11 cellular contexts compared by ENCODE assay signal in the genomic region with DNA sequence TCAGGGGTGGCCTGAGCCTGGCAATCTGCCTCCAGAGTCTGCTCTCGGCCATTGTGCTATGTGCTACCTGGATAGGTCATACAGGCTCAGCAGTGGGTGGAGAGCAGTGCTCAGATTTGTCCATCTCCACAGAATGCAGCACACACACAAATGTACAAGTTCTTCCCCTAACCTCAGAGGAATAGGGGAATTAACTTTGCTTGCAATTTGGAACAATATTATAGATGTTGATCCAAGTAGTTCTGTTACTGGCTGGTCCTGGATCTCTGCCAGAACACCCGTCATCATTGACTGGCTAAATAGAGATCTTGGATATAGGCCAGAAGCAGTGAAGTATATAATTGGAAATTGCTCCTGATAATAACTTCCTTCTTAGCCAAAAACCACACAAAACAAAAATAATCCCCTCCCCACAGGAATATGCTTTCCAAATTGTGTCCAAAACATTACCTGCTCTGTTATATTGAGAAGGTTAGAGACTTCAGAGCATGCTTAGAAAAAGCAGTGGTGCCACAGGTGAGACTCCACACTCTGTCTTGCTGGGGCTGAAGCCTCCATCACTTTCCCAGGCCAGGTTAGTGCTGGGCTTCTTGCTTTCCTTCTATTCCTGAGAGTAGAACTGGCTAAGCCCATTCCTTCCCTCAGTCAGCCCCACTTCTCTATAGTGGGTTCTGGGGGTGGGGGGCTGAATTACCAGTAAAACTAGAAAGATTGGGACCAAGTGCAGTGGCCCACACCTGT. TPM values are rescaled to one million over a fixed set of nuclear protein-coding genes. Genes with fewer than 3 reads are reported as not detected.
DNase-seq lines count a peak whose midpoint lies in the region; ATAC-seq and TF ChIP-seq lines count a peak whose summit lies in the region.
"Had no signal": no experiment of that assay in that cellular context is flagged by ENCODE, and none has a peak within 500 bp of the region (broad histone marks: within the 10 kb centered on the region; RNA-seq: fewer than 3 reads in every experiment).

No MANE protein-coding gene starts in this region.

- H3K4me3 ChIP-seq in PC-3 (ENCODE audit: low read length) (no peak overlapping the region), fibroblast of pulmonary artery (replicated peaks; ENCODE audit: low read depth, low read length) (no peak overlapping the region), thoracic aorta (no peak overlapping the region)
- H3K4me3 ChIP-seq: A549, vagina had no signal

- no peaks in the 10 kb centered on the region for H3F3A ChIP-seq in PC-3 (ENCODE audit: low read length, unreplicated experiment)

- no peaks in the 10 kb centered on the region for H3K9me2 ChIP-seq in PC-3 (replicated peaks; ENCODE audit: low read length)

- no peak overlapping the region for H2AFZ ChIP-seq in PC-3 (ENCODE audit: low read length)

- CTCF ChIA-PET in PC-3 (lab: Charles Lee) = no interaction called here

- H3K36me3 ChIP-seq in PC-3 (ENCODE audit: low read depth, low read length) (peaks cover 41% of the 10 kb centered on the region), thoracic aorta (no peaks in the 10 kb centered on the region)
- H3K36me3 ChIP-seq: vagina had no signal

- peak; percentile 5 for DNase-seq in NCI-H510A treated with DMSO at 0.1 percent for 48 hours (lab: John Stamatoyannopoulos, UW)
- DNase-seq in NCI-H510A (lab: John Stamatoyannopoulos, UW) = no peak
- DNase-seq in PC-3 = peak; percentile 76
- DNase-seq in fibroblast of pulmonary artery (ENCODE audit: low read depth) = peak; percentile 58
- peak; percentile 72 for DNase-seq in thoracic aorta (ENCODE audit: low spot score)
- DNase-seq in foreskin melanocyte = no peak
- DNase-seq: activated B cell treated with CpG ODN at 0.5 μM for 24 hours had no signal

- no peaks in the 10 kb centered on the region for H3K79me2 ChIP-seq in PC-3 (ENCODE audit: low read length)

- no peak overlapping the region for H3K9ac ChIP-seq in PC-3 (ENCODE audit: low read length)

- ATAC-seq in PC-3 = peak; percentile 15; the same call in 1 of the 2 replicates
- ATAC-seq in thoracic aorta (ENCODE audit: insufficient number of reproducible peaks, low FRiP score, low read depth) = no peak
- ATAC-seq in HG03039 (IDR thresholded peaks at IDR 0.05; ENCODE audit: unreplicated experiment) = no peak
- ATAC-seq in HG03280 (IDR thresholded peaks at IDR 0.05; ENCODE audit: unreplicated experiment) = no peak

- H3K27ac ChIP-seq in PC-3 (ENCODE audit: low read length) (no peak overlapping the region), thoracic aorta (no peak overlapping the region)
- H3K27ac ChIP-seq: A549, vagina had no signal

- H3K4me2 ChIP-seq in PC-3 (ENCODE audit: low read length) = no peak overlapping the region
- H3K4me2 ChIP-seq: A549 had no signal

- intact Hi-C loops in PC-3 (cut with micrococcal nuclease) = no loop called here

- TF ChIP-seq CTCF in PC-3 (conservative IDR thresholded peaks at IDR 0.05; ENCODE audit: low read depth, low read length) = no peak
- no peak for TF ChIP-seq CTCF in fibroblast of pulmonary artery (IDR thresholded peaks at IDR 0.05; ENCODE audit: low read length, missing control alignments)
- TF ChIP-seq CTCF in thoracic aorta (IDR thresholded peaks at IDR 0.05) = no peak

- POLR2A ChIA-PET in PC-3 (lab: Charles Lee; ENCODE audit: unreplicated experiment) = no interaction called here

- H3K9me3 ChIP-seq in PC-3 (ENCODE audit: low read length) = peaks cover 4% of the 10 kb centered on the region; the same call in 1 of the 2 replicates
- H3K9me3 ChIP-seq in thoracic aorta = peaks cover 9% of the 10 kb centered on the region
- H3K9me3 ChIP-seq: vagina had no signal

- no peaks in the 10 kb centered on the region for H3K27me3 ChIP-seq in PC-3 (ENCODE audit: low read length)
- H3K27me3 ChIP-seq in thoracic aorta (replicated peaks; ENCODE audit: insufficient read depth) = no peaks in the 10 kb centered on the region
- H3K27me3 ChIP-seq: vagina had no signal

- H3K4me1 ChIP-seq in PC-3 (ENCODE audit: insufficient read depth, low read length) = peaks cover 8% of the 10 kb centered on the region; the same call in 1 of the 2 replicates
- peaks cover 12 to 20% of the 10 kb centered on the region in 2 donors for H3K4me1 ChIP-seq in thoracic aorta (ENCODE audit: control insufficient read depth in 1 of 2, low read depth in 2 of 2)
- H3K4me1 ChIP-seq: A549, vagina had no signal

- no TSS peak for BruUV-seq in PC-3 (replicated peaks; lab: Mats Ljungman, UMichigan)

- no peaks in the 10 kb centered on the region for H4K20me1 ChIP-seq in PC-3 (ENCODE audit: low read length)

RNA-seq across cellular contexts. Expression of gene NCAPH, which starts 38.8 kb away (rescaled TPM):
- total RNA-seq in PC-3 (2014; rRNA removed) (85.5 and 89.6 TPM in 2 replicates), thoracic aorta (1 to 10 TPM in 1 of 2 donors, not detected in 1; 1.3 TPM)

RNA-seq across cellular contexts. Expression of gene ITPRIPL1, which starts 49.3 kb away (rescaled TPM):
- total RNA-seq in PC-3 (2014; rRNA removed) = not detected in 2 replicates
- 1 to 10 TPM in 1 of 2 donors, under 1 TPM in 1; 0.63 to 1.6 TPM for total RNA-seq in thoracic aorta

Comparison
In these comparisons a context has a peak if more than half of its experiments do, and no peak if none do; other contexts are left out.
1. DNase-seq: peak in NCI-H510A treated with DMSO at 0.1 percent for 48 hours (single experiment), PC-3 (single experiment), fibroblast of pulmonary artery (single experiment) and thoracic aorta (single experiment); none in NCI-H510A (single experiment) and foreskin melanocyte (single experiment).
2. RNA of gene NCAPH, which starts 38.8 kb away (total RNA-seq): 85.5 to 89.6 TPM in PC-3; 1.3 TPM in thoracic aorta; every median in the first group is over 10 times any median in the second.